ENCODE assay signal across 17 cellular contexts in genomic region chr2:176178807-176179271, GRCh38. TPM values are rescaled to one million over a fixed set of nuclear protein-coding genes. Genes with fewer than 3 reads are reported as not detected.
DNase-seq lines count a peak whose midpoint lies in the region; ATAC-seq, FAIRE-seq and TF ChIP-seq lines count a peak whose summit lies in the region.
"Had no signal": no experiment of that assay in that cellular context is flagged by ENCODE, and none has a peak within 500 bp of the region (broad histone marks: within the 10 kb centered on the region; RNA-seq: fewer than 3 reads in every experiment).

No MANE protein-coding gene starts in this region.

- no peaks in the 10 kb centered on the region for H3K9me3 ChIP-seq in WERI-Rb-1 (ENCODE audit: severe bottlenecking)
- H3K9me3 ChIP-seq in spleen, result no peaks in the 10 kb centered on the region
- no peaks in the 10 kb centered on the region for H3K9me3 ChIP-seq in HepG2 (ENCODE audit: low read length)
- no peaks in the 10 kb centered on the region for H3K9me3 ChIP-seq in adrenal gland (replicated peaks in 1 of 3)
- H3K9me3 ChIP-seq: thoracic aorta had no signal

- DNase-seq in NCI-H2029 (lab: John Stamatoyannopoulos, UW) (peak; percentile 30), NCI-H2029 treated with DMSO at 0.1 percent for 48 hours (lab: John Stamatoyannopoulos, UW) (no peak), WERI-Rb-1 (no peak), kidney tubule cell (ENCODE audit: low spot score) (peak; percentile 54), spleen (no peak), HepG2 (ENCODE audit: low spot score) (no peak), cerebellar cortex (ENCODE audit: low spot score) (no peak), adrenal gland (no peak)
- DNase-seq: activated T-cell treated with anti-CD3 and anti-CD28 coated beads, Interleukin-2, amount 50 U/mL, for 24 hours; DMS153; kidney glomerular epithelial cell; NCI-H446 treated with DMSO at 0.1 percent for 48 hours had no signal

- H3K27me3 ChIP-seq in WERI-Rb-1 (ENCODE audit: insufficient read depth, low read depth, severe bottlenecking) (peaks cover 75% of the 10 kb centered on the region), spleen (replicated peaks in 1 of 7) (peaks cover 0 to 98% (median 40%) of the 10 kb centered on the region in 7 donors), HepG2 (ENCODE audit: control insufficient read depth in 1 of 2, insufficient read depth in 2 of 2, low read length in 2 of 2) (no peaks in the 10 kb centered on the region; a peak in 1 of 5 replicates), adrenal gland (peaks cover 7% of the 10 kb centered on the region)

- TF ChIP-seq POLR2A in spleen (IDR thresholded peaks at IDR 0.05) (no peak), HepG2 (IDR thresholded peaks at IDR 0.05; ENCODE audit: insufficient read depth in 1 of 2, low read depth in 2 of 2, low read length in 2 of 2) (no peak), adrenal gland (IDR thresholded peaks at IDR 0.05) (no peak)

- no peak for TF ChIP-seq CTCF in WERI-Rb-1 (IDR thresholded peaks at IDR 0.05; ENCODE audit: low read depth, low read length)
- no peak for TF ChIP-seq CTCF in spleen (IDR thresholded peaks at IDR 0.05 in 8 of 11, conservative IDR thresholded peaks at IDR 0.05 in 3 of 11)
- TF ChIP-seq CTCF in HepG2 (CRISPR knock-in tag; IDR thresholded peaks at IDR 0.05), result no peak
- TF ChIP-seq CTCF in adrenal gland (IDR thresholded peaks at IDR 0.05), result no peak

- intact Hi-C loops in spleen (cut with DNase I; ENCODE audit: low total_unique reads) (no loop called here), HepG2 (cut with micrococcal nuclease; ENCODE audit: unreplicated experiment) (no loop called here), adrenal gland (cut with DNase I) (no loop called here)

- no peak for TF ChIP-seq RAD21 in HepG2 (CRISPR knock-in tag; IDR thresholded peaks at IDR 0.05)

- CTCF ChIA-PET in HepG2 (lab: Yijun Ruan, JAX; ENCODE audit: low intra/inter-chr PET ratio, low total read pairs), result no interaction called here

- POLR2A ChIA-PET in HepG2 (lab: Yijun Ruan, JAX), result interaction anchor here (1.2 kb wide), 1 partner anchor 8 kb away, joined by 4 read pairs; no protein-coding TSS in a partner anchor

- TF ChIP-seq EP300 in HepG2 (IDR thresholded peaks at IDR 0.05; ENCODE audit: low read depth in 2 of 2, low read length in 2 of 2), result no peak
- TF ChIP-seq EP300 in HepG2 (CRISPR knock-in tag; IDR thresholded peaks at IDR 0.05; ENCODE audit: borderline replicate concordance), result no peak

- H3K4me1 ChIP-seq in spleen (peaks cover 5 to 26% (median 16%) of the 10 kb centered on the region in 6 donors), HepG2 (ENCODE audit: insufficient read depth, low read length) (peaks cover 33% of the 10 kb centered on the region), adrenal gland (replicated peaks in 1 of 2) (peaks cover 5 to 19% of the 10 kb centered on the region in 2 donors)
- H3K4me1 ChIP-seq: parathyroid adenoma had no signal

- peak overlapping the region; percentile 40 for H3K4me3 ChIP-seq in WERI-Rb-1 (ENCODE audit: low read depth, low read length)
- H3K4me3 ChIP-seq in spleen, result peak overlapping the region in 4 of 8 donors; percentile 18 to 63 (median 40)
- H3K4me3 ChIP-seq in HepG2 (replicated peaks in 1 of 3; ENCODE audit: insufficient read depth in 1 of 3, low read depth in 2 of 3, low read length in 3 of 3), result no peak overlapping the region
- H3K4me3 ChIP-seq in adrenal gland, result peak overlapping the region in 1 of 4 donors; percentile 57

- peaks cover 19% of the 10 kb centered on the region for H3K79me2 ChIP-seq in HepG2 (ENCODE audit: insufficient read depth, low read length)
- H3K79me2 ChIP-seq: parathyroid adenoma had no signal

- FAIRE-seq in HepG2 (lab: Jason Lieb, UNC), result no peak
- FAIRE-seq: A204.1, GM12892 had no signal

- no peak for ATAC-seq in HepG2

- no peaks in the 10 kb centered on the region for H3K36me3 ChIP-seq in WERI-Rb-1
- H3K36me3 ChIP-seq in spleen, result no peaks in the 10 kb centered on the region
- peaks cover 2 to 47% of the 10 kb centered on the region in 2 experiments for H3K36me3 ChIP-seq in HepG2 (replicated peaks in 1 of 2; ENCODE audit: control insufficient read depth in 1 of 2, insufficient read depth in 2 of 2, low read length in 2 of 2)
- H3K36me3 ChIP-seq in adrenal gland (replicated peaks in 1 of 2), result no peaks in the 10 kb centered on the region
- H3K36me3 ChIP-seq: cardiac muscle cell, thoracic aorta had no signal

- WGBS in spleen, 5 donors, result 3 to 11% (median 8%) methylated on average over 3 of the region's 3 CpGs
- WGBS in HepG2 (ENCODE audit: low lambda C conversion rate), result 64% methylated on average over 3 of the region's 3 CpGs
- WGBS in adrenal gland, 4 donors, result 34 to 49% (median 39%) methylated on average over 3 of the region's 3 CpGs

- H3K27ac ChIP-seq in WERI-Rb-1 (no peak overlapping the region), spleen (peak overlapping the region in 6 of 8 donors; percentile 38 to 69 (median 64)), HepG2 (ENCODE audit: extremely low read length, insufficient read depth, low read length) (no peak overlapping the region), adrenal gland (peak overlapping the region in 1 of 5 donors; percentile 56)
- H3K27ac ChIP-seq: cardiac muscle cell, parathyroid adenoma, thoracic aorta had no signal

- BruUV-seq in HepG2 (replicated peaks; lab: Mats Ljungman, UMichigan), result no TSS peak

- H3K9ac ChIP-seq in HepG2 (ENCODE audit: insufficient read depth, low read depth, low read length), result no peak overlapping the region
- H3K9ac ChIP-seq: parathyroid adenoma had no signal

- H4K20me1 ChIP-seq in HepG2 (ENCODE audit: insufficient read depth, low read length), result peaks cover 4% of the 10 kb centered on the region; the same call in 1 of the 2 replicates

- in situ Hi-C loops in HepG2 (cut with HindIII; ENCODE audit: extremely low pct_ligation_motif_present, low pct_unique_long_range_greater_than_20kb), result no loop called here

- H2AFZ ChIP-seq in HepG2 (ENCODE audit: low read length), result no peak overlapping the region

- no peak overlapping the region for H3K4me2 ChIP-seq in HepG2 (ENCODE audit: low read depth, low read length)

RNA-seq across cellular contexts. Expression of gene HOXD1, which starts 9.6 kb away (rescaled TPM):
- total RNA-seq in spleen (1 to 10 TPM in 6 of 7 donors, under 1 TPM in 1; 0.88 to 4.5 (median 1.4) TPM), HepG2 (2016; rRNA removed; fragmentation: Illumina TruSeq; extraction: Trizol) (10.0 and 10.4 TPM in 2 replicates), adrenal gland (under 1 TPM in 5 of 8 donors, not detected in 3; 0.18 to 0.72 (median 0.41) TPM)
- polyA plus RNA-seq in spleen (1 to 10 TPM in 1 of 3 donors, under 1 TPM in 2; 0.49 to 1.4 (median 0.50) TPM), HepG2 (2011; rRNA removed) (11.4 and 22.3 TPM in 2 replicates), adrenal gland (under 1 TPM; 0.18 to 0.24 (median 0.20) TPM)
- total RNA-seq in HepG2 (2016; cell fraction: cytosol; rRNA removed; fragmentation: Illumina TruSeq; extraction: Trizol; ENCODE audit: low read depth), result 3.9 and 5.5 TPM in 2 replicates
- total RNA-seq in HepG2 (2016; cell fraction: insoluble cytoplasmic fraction; rRNA removed; fragmentation: Illumina TruSeq; extraction: Trizol), result 9.0 and 10.0 TPM in 2 replicates
- 12.1 and 12.7 TPM in 2 replicates for total RNA-seq in HepG2 (2016; cell fraction: membrane; rRNA removed; fragmentation: Illumina TruSeq; extraction: Trizol)
- 9.0 and 9.2 TPM in 2 replicates for total RNA-seq in HepG2 (2016; cell fraction: nucleus; rRNA removed; fragmentation: Illumina TruSeq; extraction: Trizol)
- 11.0 and 19.4 TPM in 2 replicates for polyA plus RNA-seq in HepG2 (2011; cell fraction: cytosol; rRNA removed)
- 25.8 and 48.1 TPM in 2 replicates for polyA plus RNA-seq in HepG2 (2011; cell fraction: nucleus; rRNA removed)
- polyA plus RNA-seq in HepG2 (2012), result 4.8 and 6.2 TPM in 2 replicates
- polyA plus RNA-seq in HepG2 (2016; cell fraction: cytosol; fragmentation: Illumina TruSeq; extraction: Trizol; ENCODE audit: low read depth), result 6.7 and 8.7 TPM in 2 replicates
- 20.9 and 25.0 TPM in 2 replicates for polyA plus RNA-seq in HepG2 (2016; cell fraction: insoluble cytoplasmic fraction; fragmentation: Illumina TruSeq; extraction: Trizol; ENCODE audit: low read depth)
- polyA plus RNA-seq in HepG2 (2016; cell fraction: membrane; fragmentation: Illumina TruSeq; extraction: Trizol; ENCODE audit: low read depth), result 17.7 and 19.0 TPM in 2 replicates
- 28.7 and 32.9 TPM in 2 replicates for polyA plus RNA-seq in HepG2 (2016; cell fraction: nucleus; fragmentation: Illumina TruSeq; extraction: Trizol; ENCODE audit: insufficient read depth, low read depth)
- 9.8 TPM in 1 of 2 replicates, not detected in the other for polyA minus RNA-seq in HepG2 (2011; rRNA and poly(A)+ RNA removed; ENCODE audit: low replicate concordance)
- 7.5 and 12.1 TPM in 2 replicates for polyA minus RNA-seq in HepG2 (2011; cell fraction: cytosol; rRNA and poly(A)+ RNA removed)
- 6.0 and 15.7 TPM in 2 replicates for polyA minus RNA-seq in HepG2 (2011; cell fraction: nucleus; rRNA and poly(A)+ RNA removed)
- total RNA-seq: cardiac muscle cell had no signal
- polyA plus RNA-seq: cardiac muscle cell had no signal

RNA-seq across cellular contexts. Expression of gene HOXD3, which starts 21.7 kb away (rescaled TPM):
- total RNA-seq in spleen (10 to 100 TPM in 2 of 7 donors, 1 to 10 TPM in 5; 4.5 to 15.3 (median 9.8) TPM), HepG2 (2016; rRNA removed; fragmentation: Illumina TruSeq; extraction: Trizol) (0.08 and 0.09 TPM in 2 replicates), adrenal gland (10 to 100 TPM in 4 of 8 donors, 1 to 10 TPM in 4; 3.3 to 41.3 (median 10.6) TPM)
- polyA plus RNA-seq in spleen (1 to 10 TPM; 1.2 to 4.4 (median 1.7) TPM), HepG2 (2011; rRNA removed) (0.05 TPM in 1 of 2 replicates, not detected in the other), adrenal gland (10 to 100 TPM in 2 of 3 donors, 1 to 10 TPM in 1; 2.0 to 15.9 (median 12.5) TPM)
- not detected in 2 replicates for total RNA-seq in HepG2 (2016; cell fraction: cytosol; rRNA removed; fragmentation: Illumina TruSeq; extraction: Trizol; ENCODE audit: low read depth)
- total RNA-seq in HepG2 (2016; cell fraction: insoluble cytoplasmic fraction; rRNA removed; fragmentation: Illumina TruSeq; extraction: Trizol), result 0.04 TPM in 1 of 2 replicates, not detected in the other
- total RNA-seq in HepG2 (2016; cell fraction: membrane; rRNA removed; fragmentation: Illumina TruSeq; extraction: Trizol), result 0.06 and 0.14 TPM in 2 replicates
- total RNA-seq in HepG2 (2016; cell fraction: nucleus; rRNA removed; fragmentation: Illumina TruSeq; extraction: Trizol), result 0.19 TPM in 1 of 2 replicates, not detected in the other
- polyA plus RNA-seq in HepG2 (2011; cell fraction: cytosol; rRNA removed), result not detected in 2 replicates
- polyA plus RNA-seq in HepG2 (2011; cell fraction: nucleus; rRNA removed), result 0.07 TPM in 1 of 2 replicates, not detected in the other
- 0.09 TPM in 1 of 2 replicates, not detected in the other for polyA plus RNA-seq in HepG2 (2012)
- polyA plus RNA-seq in HepG2 (2016; cell fraction: cytosol; fragmentation: Illumina TruSeq; extraction: Trizol; ENCODE audit: low read depth), result not detected in 2 replicates
- polyA plus RNA-seq in HepG2 (2016; cell fraction: insoluble cytoplasmic fraction; fragmentation: Illumina TruSeq; extraction: Trizol; ENCODE audit: low read depth), result 0.28 TPM in 1 of 2 replicates, not detected in the other
- polyA plus RNA-seq in HepG2 (2016; cell fraction: membrane; fragmentation: Illumina TruSeq; extraction: Trizol; ENCODE audit: low read depth), result 0.07 TPM in 1 of 2 replicates, not detected in the other
- polyA plus RNA-seq in HepG2 (2016; cell fraction: nucleus; fragmentation: Illumina TruSeq; extraction: Trizol; ENCODE audit: insufficient read depth, low read depth), result not detected in 2 replicates
- not detected in 2 replicates for polyA minus RNA-seq in HepG2 (2011; rRNA and poly(A)+ RNA removed; ENCODE audit: low replicate concordance)
- polyA minus RNA-seq in HepG2 (2011; cell fraction: cytosol; rRNA and poly(A)+ RNA removed), result not detected in 2 replicates
- not detected in 2 replicates for polyA minus RNA-seq in HepG2 (2011; cell fraction: nucleus; rRNA and poly(A)+ RNA removed)
- polyA plus RNA-seq: cardiac muscle cell had no signal

RNA-seq across cellular contexts. Expression of gene HOXD4, which starts 27.5 kb away (rescaled TPM):
- total RNA-seq in spleen (1 to 10 TPM; 3.9 to 9.8 (median 8.3) TPM), HepG2 (2016; rRNA removed; fragmentation: Illumina TruSeq; extraction: Trizol) (0.31 TPM in 1 of 2 replicates, not detected in the other), adrenal gland (10 to 100 TPM in 4 of 8 donors, 1 to 10 TPM in 4; 1.9 to 20.2 (median 7.5) TPM)
- polyA plus RNA-seq in spleen (1 to 10 TPM in 2 of 3 donors, under 1 TPM in 1; 0.88 to 5.1 (median 2.1) TPM), HepG2 (2011; rRNA removed) (not detected in 2 replicates), adrenal gland (10 to 100 TPM in 2 of 3 donors, 1 to 10 TPM in 1; 2.2 to 38.5 (median 27.0) TPM)
- not detected in 2 replicates for total RNA-seq in HepG2 (2016; cell fraction: cytosol; rRNA removed; fragmentation: Illumina TruSeq; extraction: Trizol; ENCODE audit: low read depth)
- 0.19 TPM in 1 of 2 replicates, not detected in the other for total RNA-seq in HepG2 (2016; cell fraction: insoluble cytoplasmic fraction; rRNA removed; fragmentation: Illumina TruSeq; extraction: Trizol)
- 0.12 TPM in 1 of 2 replicates, not detected in the other for total RNA-seq in HepG2 (2016; cell fraction: membrane; rRNA removed; fragmentation: Illumina TruSeq; extraction: Trizol)
- total RNA-seq in HepG2 (2016; cell fraction: nucleus; rRNA removed; fragmentation: Illumina TruSeq; extraction: Trizol), result 0.34 TPM in 1 of 2 replicates, not detected in the other
- polyA plus RNA-seq in HepG2 (2011; cell fraction: cytosol; rRNA removed), result not detected in 2 replicates
- not detected in 2 replicates for polyA plus RNA-seq in HepG2 (2011; cell fraction: nucleus; rRNA removed)
- not detected in 2 replicates for polyA plus RNA-seq in HepG2 (2012)
- polyA plus RNA-seq in HepG2 (2016; cell fraction: cytosol; fragmentation: Illumina TruSeq; extraction: Trizol; ENCODE audit: low read depth), result 0.15 TPM in 1 of 2 replicates, not detected in the other
- not detected in 2 replicates for polyA plus RNA-seq in HepG2 (2016; cell fraction: insoluble cytoplasmic fraction; fragmentation: Illumina TruSeq; extraction: Trizol; ENCODE audit: low read depth)
- polyA plus RNA-seq in HepG2 (2016; cell fraction: membrane; fragmentation: Illumina TruSeq; extraction: Trizol; ENCODE audit: low read depth), result 0.10 and 0.17 TPM in 2 replicates
- polyA plus RNA-seq in HepG2 (2016; cell fraction: nucleus; fragmentation: Illumina TruSeq; extraction: Trizol; ENCODE audit: insufficient read depth, low read depth), result 0.43 and 1.4 TPM in 2 replicates
- polyA minus RNA-seq in HepG2 (2011; rRNA and poly(A)+ RNA removed; ENCODE audit: low replicate concordance), result not detected in 2 replicates
- polyA minus RNA-seq in HepG2 (2011; cell fraction: cytosol; rRNA and poly(A)+ RNA removed), result not detected in 2 replicates
- polyA minus RNA-seq in HepG2 (2011; cell fraction: nucleus; rRNA and poly(A)+ RNA removed), result not detected in 2 replicates
- total RNA-seq: cardiac muscle cell had no signal
- polyA plus RNA-seq: cardiac muscle cell had no signal

RNA-seq across cellular contexts. Expression of gene HOXD8, which starts 49.3 kb away (rescaled TPM):
- total RNA-seq in spleen (10 to 100 TPM; 10.5 to 27.0 (median 16.8) TPM), HepG2 (2016; rRNA removed; fragmentation: Illumina TruSeq; extraction: Trizol) (not detected in 2 replicates), adrenal gland (10 to 100 TPM; 11.3 to 46.2 (median 35.0) TPM)
- polyA plus RNA-seq in spleen (10 to 100 TPM in 1 of 3 donors, 1 to 10 TPM in 2; 4.7 to 15.7 (median 6.0) TPM), HepG2 (2011; rRNA removed) (not detected in 2 replicates), adrenal gland (10 to 100 TPM; 14.4 to 19.8 (median 17.3) TPM)
- total RNA-seq in HepG2 (2016; cell fraction: cytosol; rRNA removed; fragmentation: Illumina TruSeq; extraction: Trizol; ENCODE audit: low read depth), result not detected in 2 replicates
- not detected in 2 replicates for total RNA-seq in HepG2 (2016; cell fraction: insoluble cytoplasmic fraction; rRNA removed; fragmentation: Illumina TruSeq; extraction: Trizol)
- total RNA-seq in HepG2 (2016; cell fraction: membrane; rRNA removed; fragmentation: Illumina TruSeq; extraction: Trizol), result not detected in 2 replicates
- total RNA-seq in HepG2 (2016; cell fraction: nucleus; rRNA removed; fragmentation: Illumina TruSeq; extraction: Trizol), result not detected in 2 replicates
- polyA plus RNA-seq in HepG2 (2011; cell fraction: cytosol; rRNA removed), result not detected in 2 replicates
- not detected in 2 replicates for polyA plus RNA-seq in HepG2 (2011; cell fraction: nucleus; rRNA removed)
- not detected in 2 replicates for polyA plus RNA-seq in HepG2 (2012)
- not detected in 2 replicates for polyA plus RNA-seq in HepG2 (2016; cell fraction: cytosol; fragmentation: Illumina TruSeq; extraction: Trizol; ENCODE audit: low read depth)
- not detected in 2 replicates for polyA plus RNA-seq in HepG2 (2016; cell fraction: insoluble cytoplasmic fraction; fragmentation: Illumina TruSeq; extraction: Trizol; ENCODE audit: low read depth)
- not detected in 2 replicates for polyA plus RNA-seq in HepG2 (2016; cell fraction: membrane; fragmentation: Illumina TruSeq; extraction: Trizol; ENCODE audit: low read depth)
- polyA plus RNA-seq in HepG2 (2016; cell fraction: nucleus; fragmentation: Illumina TruSeq; extraction: Trizol; ENCODE audit: insufficient read depth, low read depth), result not detected in 2 replicates
- not detected in 2 replicates for polyA minus RNA-seq in HepG2 (2011; rRNA and poly(A)+ RNA removed; ENCODE audit: low replicate concordance)
- polyA minus RNA-seq in HepG2 (2011; cell fraction: cytosol; rRNA and poly(A)+ RNA removed), result not detected in 2 replicates
- polyA minus RNA-seq in HepG2 (2011; cell fraction: nucleus; rRNA and poly(A)+ RNA removed), result not detected in 2 replicates
- total RNA-seq: cardiac muscle cell had no signal
- polyA plus RNA-seq: cardiac muscle cell had no signal

RNA-seq across cellular contexts. Expression of gene HOXD9, which starts 56.3 kb away (rescaled TPM):
- total RNA-seq in spleen (1 to 10 TPM; 1.1 to 4.0 (median 2.9) TPM), HepG2 (2016; rRNA removed; fragmentation: Illumina TruSeq; extraction: Trizol) (not detected in 2 replicates), adrenal gland (10 to 100 TPM in 4 of 8 donors, 1 to 10 TPM in 4; 2.7 to 35.6 (median 10.1) TPM)
- polyA plus RNA-seq in spleen (1 to 10 TPM; 1.2 to 3.6 (median 1.5) TPM), HepG2 (2011; rRNA removed) (not detected in 2 replicates), adrenal gland (1 to 10 TPM; 2.5 to 7.6 (median 7.5) TPM)
- not detected in 2 replicates for total RNA-seq in HepG2 (2016; cell fraction: cytosol; rRNA removed; fragmentation: Illumina TruSeq; extraction: Trizol; ENCODE audit: low read depth)
- not detected in 2 replicates for total RNA-seq in HepG2 (2016; cell fraction: insoluble cytoplasmic fraction; rRNA removed; fragmentation: Illumina TruSeq; extraction: Trizol)
- total RNA-seq in HepG2 (2016; cell fraction: membrane; rRNA removed; fragmentation: Illumina TruSeq; extraction: Trizol), result not detected in 2 replicates
- not detected in 2 replicates for total RNA-seq in HepG2 (2016; cell fraction: nucleus; rRNA removed; fragmentation: Illumina TruSeq; extraction: Trizol)
- not detected in 2 replicates for polyA plus RNA-seq in HepG2 (2011; cell fraction: cytosol; rRNA removed)
- polyA plus RNA-seq in HepG2 (2011; cell fraction: nucleus; rRNA removed), result not detected in 2 replicates
- polyA plus RNA-seq in HepG2 (2012), result not detected in 2 replicates
- not detected in 2 replicates for polyA plus RNA-seq in HepG2 (2016; cell fraction: cytosol; fragmentation: Illumina TruSeq; extraction: Trizol; ENCODE audit: low read depth)
- not detected in 2 replicates for polyA plus RNA-seq in HepG2 (2016; cell fraction: insoluble cytoplasmic fraction; fragmentation: Illumina TruSeq; extraction: Trizol; ENCODE audit: low read depth)
- not detected in 2 replicates for polyA plus RNA-seq in HepG2 (2016; cell fraction: membrane; fragmentation: Illumina TruSeq; extraction: Trizol; ENCODE audit: low read depth)
- polyA plus RNA-seq in HepG2 (2016; cell fraction: nucleus; fragmentation: Illumina TruSeq; extraction: Trizol; ENCODE audit: insufficient read depth, low read depth), result not detected in 2 replicates
- 0.61 TPM in 1 of 2 replicates, not detected in the other for polyA minus RNA-seq in HepG2 (2011; rRNA and poly(A)+ RNA removed; ENCODE audit: low replicate concordance)
- polyA minus RNA-seq in HepG2 (2011; cell fraction: cytosol; rRNA and poly(A)+ RNA removed), result not detected in 2 replicates
- polyA minus RNA-seq in HepG2 (2011; cell fraction: nucleus; rRNA and poly(A)+ RNA removed), result not detected in 2 replicates
- total RNA-seq: cardiac muscle cell had no signal
- polyA plus RNA-seq: cardiac muscle cell had no signal

Comparison
In these comparisons a context has a peak if more than half of its experiments do, and no peak if none do; other contexts are left out.
1. DNase-seq: peak in NCI-H2029 (single experiment) and kidney tubule cell (single experiment); none in NCI-H2029 treated with DMSO at 0.1 percent for 48 hours (single experiment), WERI-Rb-1 (single experiment), spleen (single experiment), HepG2 (single experiment), cerebellar cortex (single experiment) and adrenal gland (0 of 7).
2. H3K27ac ChIP-seq: peak in spleen (6 of 8); none in WERI-Rb-1 (single experiment) and HepG2 (single experiment).